ENCODE assay signal across 8 cellular contexts in genomic region chr12:6953417-6954315, GRCh38.
DNase-seq lines count a peak whose midpoint lies in the region; ATAC-seq and TF ChIP-seq lines count a peak whose summit lies in the region.

No MANE protein-coding gene starts in this region.

- ATAC-seq in HG02642 (IDR thresholded peaks at IDR 0.05; ENCODE audit: poor library complexity, unreplicated experiment): peak; percentile 57

- DNase-seq in OCI-M1 (lab: John Stamatoyannopoulos, UW): peak; percentile 95
- peak; percentile 44 for DNase-seq in activated gamma-delta T cell (lab: John Stamatoyannopoulos, UW)
- peak; percentile 61 for DNase-seq in islet precursor cell
- DNase-seq in stimulated activated CD8-positive, alpha-beta memory T cell treated with anti-CD3 and anti-CD28 coated beads, Interleukin-15, amount 100 ng/mL, for 4 hours (ENCODE audit: low read depth in 2 of 2): peak; percentile 72 to 88
- no peak for DNase-seq in DMS53 treated with DMSO at 0.1 percent for 48 hours (lab: John Stamatoyannopoulos, UW; ENCODE audit: unreplicated experiment)
- DNase-seq in NCI-H2107 treated with DMSO at 0.1 percent for 48 hours (lab: John Stamatoyannopoulos, UW; ENCODE audit: unreplicated experiment): no peak

- peak; percentile 99 for TF ChIP-seq POLR2A in GM15510 (IDR thresholded peaks at IDR 0.05; ENCODE audit: borderline replicate concordance, extremely low read depth, insufficient read length)

Comparison
In these comparisons a context has a peak if more than half of its experiments do, and no peak if none do; other contexts are left out.
1. DNase-seq: peak in OCI-M1 (single experiment), activated gamma-delta T cell (single experiment), islet precursor cell (single experiment) and stimulated activated CD8-positive, alpha-beta memory T cell treated with anti-CD3 and anti-CD28 coated beads, Interleukin-15, amount 100 ng/mL, for 4 hours (2 of 2); none in DMS53 treated with DMSO at 0.1 percent for 48 hours (single experiment) and NCI-H2107 treated with DMSO at 0.1 percent for 48 hours (single experiment).